In genomic region chr9:131018621-131019020, GRCh38 we compare ENCODE assay signal across 2 cellular contexts.
TF ChIP-seq lines count a peak whose summit lies in the region.

No MANE protein-coding gene starts in this region.

TF ChIP-seq in HEK293, 187 proteins besides CTCF, POLR2A, EP300 and RAD21 (continued from another document):
- no peak for TF ChIP-seq ZNF18 (tag by site-specific recombination; IDR thresholded peaks at IDR 0.05)

TF ChIP-seq in SK-N-SH treated with all-trans-retinoic acid at 6 μM for 48 hours, 23 proteins besides CTCF, POLR2A, EP300 and RAD21:
- TF ChIP-seq TSHZ2 (CRISPR knock-in tag; IDR thresholded peaks at IDR 0.05) (no peak), RARB (CRISPR knock-in tag; IDR thresholded peaks at IDR 0.05) (no peak), POU6F1 (CRISPR knock-in tag; IDR thresholded peaks at IDR 0.05; ENCODE audit: borderline replicate concordance, low read depth) (no peak), GLIS3 (CRISPR knock-in tag; IDR thresholded peaks at IDR 0.05) (no peak), ISL1 (CRISPR knock-in tag; IDR thresholded peaks at IDR 0.05) (no peak), ZNF70 (CRISPR knock-in tag; IDR thresholded peaks at IDR 0.05) (no peak), TCF4 (CRISPR knock-in tag; IDR thresholded peaks at IDR 0.05; ENCODE audit: borderline replicate concordance) (no peak), CREB5 (CRISPR knock-in tag; IDR thresholded peaks at IDR 0.05; ENCODE audit: low read depth) (no peak), ARNTL (CRISPR knock-in tag; IDR thresholded peaks at IDR 0.05; ENCODE audit: borderline replicate concordance, low read depth) (no peak)
